12 cellular contexts compared by ENCODE assay signal in the genomic region with DNA sequence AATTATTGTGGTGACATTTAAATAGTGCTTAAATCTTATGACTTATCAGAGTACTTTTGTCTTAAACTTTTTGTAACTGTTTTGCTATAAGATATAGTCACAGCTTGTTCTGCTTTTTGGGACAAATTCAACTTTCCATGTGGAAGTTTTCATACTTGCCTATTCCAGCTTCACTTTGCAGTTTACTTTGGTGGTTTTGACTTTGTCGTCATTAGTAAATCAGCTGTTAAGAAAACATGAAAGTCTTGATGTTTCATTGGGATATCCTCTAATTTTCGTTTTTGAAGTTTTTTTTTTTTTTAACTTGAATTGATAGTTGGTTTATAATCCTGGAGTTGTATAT. TPM values are rescaled to one million over a fixed set of nuclear protein-coding genes. Genes with fewer than 3 reads are reported as not detected.
DNase-seq lines count a peak whose midpoint lies in the region; ATAC-seq and TF ChIP-seq lines count a peak whose summit lies in the region.
"Had no signal": no experiment of that assay in that cellular context is flagged by ENCODE, and none has a peak within 500 bp of the region (broad histone marks: within the 10 kb centered on the region; RNA-seq: fewer than 3 reads in every experiment).

No MANE protein-coding gene starts in this region.

- peak overlapping the region; percentile 43 to 49 for H3K27ac ChIP-seq in right atrium auricular region
- peak overlapping the region; percentile 38 to 78 (median 63) for H3K27ac ChIP-seq in adrenal gland
- H3K27ac ChIP-seq in transverse colon, result peak overlapping the region in 3 of 4 donors; percentile 20 to 37 (median 36)
- H3K27ac ChIP-seq in foreskin keratinocyte, result no peak overlapping the region

- H3K27me3 ChIP-seq in right atrium auricular region, result no peaks in the 10 kb centered on the region
- no peaks in the 10 kb centered on the region for H3K27me3 ChIP-seq in adrenal gland
- no peaks in the 10 kb centered on the region for H3K27me3 ChIP-seq in transverse colon
- no peaks in the 10 kb centered on the region for H3K27me3 ChIP-seq in foreskin keratinocyte
- H3K27me3 ChIP-seq: BE2C had no signal

- TF ChIP-seq CTCF in right atrium auricular region (IDR thresholded peaks at IDR 0.05) (no peak), adrenal gland (IDR thresholded peaks at IDR 0.05) (no peak), transverse colon (IDR thresholded peaks at IDR 0.05) (no peak), omental fat pad (IDR thresholded peaks at IDR 0.05) (no peak), foreskin keratinocyte (conservative IDR thresholded peaks at IDR 0.05) (no peak)

- TF ChIP-seq EP300 in transverse colon (IDR thresholded peaks at IDR 0.05; ENCODE audit: low read depth), result no peak

- H3K4me1 ChIP-seq in right atrium auricular region, result peaks cover 0 to 5% of the 10 kb centered on the region in 2 donors
- H3K4me1 ChIP-seq in adrenal gland (replicated peaks in 1 of 2), result peaks cover 11 to 16% of the 10 kb centered on the region in 2 donors
- peaks cover 0 to 9% (median 1%) of the 10 kb centered on the region in 4 donors for H3K4me1 ChIP-seq in transverse colon
- peaks cover 27% of the 10 kb centered on the region for H3K4me1 ChIP-seq in foreskin keratinocyte
- H3K4me1 ChIP-seq: BE2C had no signal

- no peak overlapping the region for H3K4me3 ChIP-seq in right atrium auricular region
- no peak overlapping the region for H3K4me3 ChIP-seq in adrenal gland
- H3K4me3 ChIP-seq in transverse colon, result no peak overlapping the region

- 58 to 67% (median 58%) methylated on average over 2 of the region's 2 CpGs for WGBS in adrenal gland, 4 donors
- 35 to 61% methylated on average over 2 of the region's 2 CpGs for WGBS in transverse colon (ENCODE audit: low coverage in 1 of 2), 2 donors

- ATAC-seq in Right ventricle myocardium inferior, result no peak
- ATAC-seq in omental fat pad (ENCODE audit: low FRiP score), result no peak
- no peak for ATAC-seq in foreskin keratinocyte

- no peak for TF ChIP-seq POLR2A in adrenal gland (IDR thresholded peaks at IDR 0.05)
- TF ChIP-seq POLR2A in transverse colon (IDR thresholded peaks at IDR 0.05), result no peak

- intact Hi-C loops in Right ventricle myocardium inferior (cut with DNase I) (no loop called here), adrenal gland (cut with DNase I) (no loop called here), transverse colon (cut with DNase I; ENCODE audit: low total_unique reads) (no loop called here)

- H3K36me3 ChIP-seq in right atrium auricular region (peaks cover 35% of the 10 kb centered on the region), adrenal gland (replicated peaks in 1 of 2) (no peaks in the 10 kb centered on the region), transverse colon (peaks cover 0 to 7% (median 0%) of the 10 kb centered on the region in 4 donors)

- in situ Hi-C loops in transverse colon (cut with MboI; ENCODE audit: low pct_ligation_motif_present in 1 of 4, low pct_unique_long_range_greater_than_20kb in 1 of 4, low sequenced_read_pairs in 3 of 4), result no loop called here

- DNase-seq in right atrium auricular region (ENCODE audit: low spot score) (no peak), Right ventricle myocardium inferior (ENCODE audit: missing footprints) (no peak), adrenal gland (no peak), lung microvascular endothelial cell (ENCODE audit: low read depth in 2 of 2) (peak; percentile 14 to 42), transverse colon (no peak), cerebellar nuclear complex (lab: John Stamatoyannopoulos, UW) (no peak), omental fat pad (ENCODE audit: low spot score) (no peak), foreskin keratinocyte (no peak)
- DNase-seq: BE2C, kidney, NCI-H1105, NCI-H526 had no signal

- H3K9me3 ChIP-seq in right atrium auricular region (no peaks in the 10 kb centered on the region), adrenal gland (replicated peaks in 1 of 3) (no peaks in the 10 kb centered on the region), transverse colon (no peaks in the 10 kb centered on the region)
- H3K9me3 ChIP-seq: BE2C had no signal

RNA-seq across cellular contexts. Expression of a gene that starts 31.3 kb away (rescaled TPM):
- total RNA-seq in right atrium auricular region (10 to 100 TPM; 29.0 to 34.5 TPM), Right ventricle myocardium inferior (18.3 TPM), adrenal gland (10 to 100 TPM; 30.0 to 60.9 (median 44.5) TPM), lung microvascular endothelial cell (27.7 and 34.3 TPM in 2 replicates), transverse colon (100 to 1,000 TPM in 1 of 4 donors, 10 to 100 TPM in 3; 28.8 to 101 (median 42.5) TPM), omental fat pad (10 to 100 TPM; 37.1 to 60.2 (median 48.6) TPM), foreskin keratinocyte (38.8 and 46.4 TPM in 2 replicates)
- polyA plus RNA-seq in adrenal gland (10 to 100 TPM; 22.5 to 59.3 (median 30.5) TPM), foreskin keratinocyte (46.1 and 56.6 TPM in 2 replicates)

RNA-seq across cellular contexts. Expression of a gene that starts 32.0 kb away (rescaled TPM):
- total RNA-seq in right atrium auricular region (10 to 100 TPM; 28.4 to 29.1 TPM), Right ventricle myocardium inferior (44.7 TPM), adrenal gland (10 to 100 TPM; 28.6 to 56.2 (median 43.2) TPM), lung microvascular endothelial cell (69.7 and 72.8 TPM in 2 replicates), transverse colon (10 to 100 TPM in 3 of 4 donors, 1 to 10 TPM in 1; 7.5 to 25.4 (median 11.8) TPM), omental fat pad (10 to 100 TPM; 41.6 to 81.5 (median 56.1) TPM), foreskin keratinocyte (49.3 and 59.3 TPM in 2 replicates)
- polyA plus RNA-seq in adrenal gland (10 to 100 TPM; 15.5 to 35.2 (median 27.3) TPM), foreskin keratinocyte (11.6 and 12.0 TPM in 2 replicates)

Comparison
In these comparisons a context has a peak if more than half of its experiments do, and no peak if none do; other contexts are left out.
1. DNase-seq: peak in lung microvascular endothelial cell (2 of 2); none in right atrium auricular region (single experiment), Right ventricle myocardium inferior (single experiment), adrenal gland (0 of 7), transverse colon (single experiment), cerebellar nuclear complex (0 of 2), omental fat pad (single experiment) and foreskin keratinocyte (0 of 2).